11 cellular contexts compared by ENCODE assay signal in genomic region chr6:144066745-144067484, GRCh38. TPM values are rescaled to one million over a fixed set of nuclear protein-coding genes. Genes with fewer than 3 reads are reported as not detected.
DNase-seq lines count a peak whose midpoint lies in the region; ATAC-seq and TF ChIP-seq lines count a peak whose summit lies in the region.
"Had no signal": no experiment of that assay in that cellular context is flagged by ENCODE, and none has a peak within 500 bp of the region (broad histone marks: within the 10 kb centered on the region; RNA-seq: fewer than 3 reads in every experiment).

No MANE protein-coding gene starts in this region.

- no peak overlapping the region for H3K27ac Mint-ChIP-seq in activated T-cell treated with anti-CD3 and anti-CD28 coated beads, Interleukin-2, amount 50 U/mL, for 24 hours
- peak overlapping the region; percentile 7 to 90 (median 86) for H3K27ac Mint-ChIP-seq in IgD-negative memory B cell

- no peaks in the 10 kb centered on the region for H3K27me3 Mint-ChIP-seq in activated T-cell treated with anti-CD3 and anti-CD28 coated beads, Interleukin-2, amount 50 U/mL, for 4 hours (ENCODE audit: low read depth)
- peaks cover 4% of the 10 kb centered on the region for H3K27me3 Mint-ChIP-seq in activated T-cell treated with anti-CD3 and anti-CD28 coated beads, Interleukin-2, amount 50 U/mL, for 24 hours
- H3K27me3 Mint-ChIP-seq in IgD-negative memory B cell = no peaks in the 10 kb centered on the region

- POLR2A ChIA-PET in HEK293 (lab: Yijun Ruan, JAX) = interaction anchor here (0.7 kb wide), 1 partner anchor 1748 kb away, joined by 4 read pairs; the partner anchor contains the start of gene FBXO30

- H3K9me3 ChIP-seq in HEK293 (ENCODE audit: control insufficient read depth, insufficient read depth, low read depth, low read length) = no peaks in the 10 kb centered on the region
- H3K9me3 ChIP-seq: BE2C, thoracic aorta had no signal

- no peak for ATAC-seq in activated T-cell treated with anti-CD3 and anti-CD28 coated beads, Interleukin-2, amount 50 U/mL, for 4 hours

- intact Hi-C loops in posterior cingulate gyrus (cut with DNase I) = no loop called here

- no peak overlapping the region for H3K27ac ChIP-seq in HEK293 (ENCODE audit: extremely low read depth, low read depth, low read length)
- H3K27ac ChIP-seq: thoracic aorta had no signal

- H3K4me1 ChIP-seq in HEK293 (ENCODE audit: control insufficient read depth, insufficient read depth, low read length) = no peaks in the 10 kb centered on the region
- H3K4me1 ChIP-seq: BE2C had no signal

- peaks cover 34% of the 10 kb centered on the region for H3K4me1 Mint-ChIP-seq in activated T-cell treated with anti-CD3 and anti-CD28 coated beads, Interleukin-2, amount 50 U/mL, for 4 hours (ENCODE audit: low read depth)
- peaks cover 49% of the 10 kb centered on the region for H3K4me1 Mint-ChIP-seq in activated T-cell treated with anti-CD3 and anti-CD28 coated beads, Interleukin-2, amount 50 U/mL, for 24 hours (ENCODE audit: low read depth)
- peaks cover 35 to 38% (median 35%) of the 10 kb centered on the region in 3 donors for H3K4me1 Mint-ChIP-seq in IgD-negative memory B cell

- CTCF ChIA-PET in HEK293 (lab: Yijun Ruan, JAX) = no interaction called here

- peak overlapping the region; percentile 1 for H3K4me3 Mint-ChIP-seq in activated T-cell treated with anti-CD3 and anti-CD28 coated beads, Interleukin-2, amount 50 U/mL, for 4 hours
- H3K4me3 Mint-ChIP-seq in activated T-cell treated with anti-CD3 and anti-CD28 coated beads, Interleukin-2, amount 50 U/mL, for 24 hours = no peak overlapping the region
- H3K4me3 Mint-ChIP-seq in IgD-negative memory B cell = peak overlapping the region; percentile 11 to 95 (median 72)

- H3K36me3 ChIP-seq in HEK293 (ENCODE audit: control insufficient read depth in 2 of 2, insufficient read depth in 1 of 2, low read length in 2 of 2) = no peaks in the 10 kb centered on the region
- H3K36me3 ChIP-seq: BE2C, thoracic aorta had no signal

- DNase-seq in activated T-cell treated with anti-CD3 and anti-CD28 coated beads, Interleukin-2, amount 50 U/mL, for 4 hours = no peak
- no peak for DNase-seq in activated T-cell treated with anti-CD3 and anti-CD28 coated beads, Interleukin-2, amount 50 U/mL, for 24 hours
- peak; percentile 49 for DNase-seq in stimulated activated CD8-positive, alpha-beta memory T cell treated with anti-CD3 and anti-CD28 coated beads, Interleukin-4, amount 100 ng/mL, for 48 hours
- DNase-seq in posterior cingulate gyrus (no peak), NCI-H226 (no peak), HCEC 1CT (no peak)
- DNase-seq: BE2C, foreskin melanocyte had no signal

- no peak overlapping the region for H3K4me3 ChIP-seq in HEK293 (ENCODE audit: low read depth, low read length)
- H3K4me3 ChIP-seq: thoracic aorta had no signal

- H3K9me3 Mint-ChIP-seq in activated T-cell treated with anti-CD3 and anti-CD28 coated beads, Interleukin-2, amount 50 U/mL, for 4 hours = no peaks in the 10 kb centered on the region
- H3K9me3 Mint-ChIP-seq in activated T-cell treated with anti-CD3 and anti-CD28 coated beads, Interleukin-2, amount 50 U/mL, for 24 hours = no peaks in the 10 kb centered on the region
- H3K9me3 Mint-ChIP-seq in IgD-negative memory B cell = no peaks in the 10 kb centered on the region

- no peaks in the 10 kb centered on the region for H3K36me3 Mint-ChIP-seq in activated T-cell treated with anti-CD3 and anti-CD28 coated beads, Interleukin-2, amount 50 U/mL, for 4 hours (ENCODE audit: insufficient read depth)
- H3K36me3 Mint-ChIP-seq in activated T-cell treated with anti-CD3 and anti-CD28 coated beads, Interleukin-2, amount 50 U/mL, for 24 hours (ENCODE audit: low read depth) = no peaks in the 10 kb centered on the region
- no peaks in the 10 kb centered on the region for H3K36me3 Mint-ChIP-seq in IgD-negative memory B cell

- no peak for TF ChIP-seq CTCF in HEK293 (tag by site-specific recombination; IDR thresholded peaks at IDR 0.05)

TF ChIP-seq in HEK293, 187 proteins besides CTCF, POLR2A, EP300 and RAD21:
- TF ChIP-seq PRDM1 (tag by site-specific recombination; IDR thresholded peaks at IDR 0.05) (peak; percentile 69; the same call in 1 of the 2 replicates), ZNF292 (tag by site-specific recombination; IDR thresholded peaks at IDR 0.05; ENCODE audit: borderline replicate concordance, low read depth) (no peak)

RNA-seq across cellular contexts. Expression of gene SF3B5, which starts 28.5 kb away (rescaled TPM):
- 100 to 1,000 TPM; 276 to 301 (median 280) TPM for total RNA-seq in activated T-cell treated with anti-CD3 and anti-CD28 coated beads, Interleukin-2, amount 50 U/mL, for 4 hours
- polyA plus RNA-seq in IgD-negative memory B cell = 378 TPM

RNA-seq across cellular contexts. Expression of gene PLAGL1, which starts 58.9 kb away (rescaled TPM):
- 1 to 10 TPM; 6.5 to 8.9 (median 7.8) TPM for total RNA-seq in activated T-cell treated with anti-CD3 and anti-CD28 coated beads, Interleukin-2, amount 50 U/mL, for 4 hours
- polyA plus RNA-seq in IgD-negative memory B cell = 4.5 TPM
